ENCODE assay signal across 9 cellular contexts in the genomic region with DNA sequence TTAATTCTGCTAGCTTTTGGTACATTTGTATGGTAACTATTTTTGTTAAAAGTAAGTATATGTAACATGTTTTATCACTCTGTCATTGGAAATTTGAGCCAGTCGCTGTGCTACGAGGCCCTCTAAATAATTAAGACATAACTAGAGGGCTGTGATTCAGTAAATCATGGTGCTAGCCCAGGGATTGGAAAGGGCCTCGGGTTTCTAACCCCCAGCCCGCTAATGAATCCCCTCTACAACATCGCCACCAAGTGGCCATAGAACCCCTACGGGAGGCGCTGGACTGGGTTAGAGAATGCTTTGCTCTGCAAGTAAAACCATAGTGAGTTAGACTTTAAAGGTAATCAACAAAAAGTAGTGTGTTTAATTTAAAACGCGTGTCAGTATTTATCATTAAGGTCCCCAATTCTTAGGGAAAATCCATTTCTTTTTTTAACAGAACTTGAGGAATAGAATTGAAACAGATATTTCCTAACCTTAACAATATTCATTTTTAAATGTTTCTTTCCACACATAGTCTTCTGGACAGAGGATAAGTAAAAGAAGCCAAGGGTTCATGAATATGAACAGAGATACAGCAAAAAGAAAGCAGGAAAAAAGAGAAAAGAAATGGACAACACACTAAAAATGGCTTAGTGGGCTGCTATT.
DNase-seq lines count a peak whose midpoint lies in the region; ATAC-seq and TF ChIP-seq lines count a peak whose summit lies in the region.
"Had no signal": no experiment of that assay in that cellular context is flagged by ENCODE, and none has a peak within 500 bp of the region (broad histone marks: within the 10 kb centered on the region; RNA-seq: fewer than 3 reads in every experiment).

No MANE protein-coding gene starts in this region.

- DNase-seq in ELF-1 (ENCODE audit: low read depth, low spot score) (peak; percentile 85), NCI-H1694 (lab: John Stamatoyannopoulos, UW) (peak; percentile 7), chondrocyte (ENCODE audit: low spot score) (no peak), coronary artery (ENCODE audit: low spot score) (no peak), SKM-1 (lab: John Stamatoyannopoulos, UW; ENCODE audit: unreplicated experiment) (no peak)
- no peak for DNase-seq in stimulated activated CD4-positive, alpha-beta T cell treated with anti-CD3 and anti-CD28 coated beads, Interleukin-1b, Interleukin-23, amount 100 ng/mL, for 48 hours
- DNase-seq: activated CD4-positive, alpha-beta T cell treated with anti-CD3 and anti-CD28 coated beads, Interleukin-2, amount 50 U/mL, for 1 hour had no signal

- H3K4me3 Mint-ChIP-seq in chondrocyte (ENCODE audit: unreplicated experiment) (no peak overlapping the region), nephron (no peak overlapping the region)

- no peak overlapping the region for H3K4me3 ChIP-seq in coronary artery

- no peak for ATAC-seq in GM19328 (IDR thresholded peaks at IDR 0.05; ENCODE audit: unreplicated experiment)

- peaks cover 2% of the 10 kb centered on the region for H3K4me1 Mint-ChIP-seq in chondrocyte (ENCODE audit: low read depth)
- peaks cover 12% of the 10 kb centered on the region for H3K4me1 Mint-ChIP-seq in nephron

- H3K9me3 Mint-ChIP-seq in chondrocyte (ENCODE audit: low read depth), result no peaks in the 10 kb centered on the region
- no peaks in the 10 kb centered on the region for H3K9me3 Mint-ChIP-seq in nephron

- H3K27me3 Mint-ChIP-seq in chondrocyte (ENCODE audit: low read depth) (no peaks in the 10 kb centered on the region), nephron (ENCODE audit: low read depth) (no peaks in the 10 kb centered on the region)

- TF ChIP-seq CTCF in chondrocyte (IDR thresholded peaks at IDR 0.05), result peak; percentile 94
- peak; percentile 78 to 95 (median 80) for TF ChIP-seq CTCF in nephron (IDR thresholded peaks at IDR 0.05; ENCODE audit: unreplicated experiment in 3 of 3)
- TF ChIP-seq CTCF in coronary artery (IDR thresholded peaks at IDR 0.05), result no peak

- H3K27ac Mint-ChIP-seq in chondrocyte (ENCODE audit: unreplicated experiment) (no peak overlapping the region), nephron (peak overlapping the region; percentile 2 to 82 (median 57))

- H3K36me3 Mint-ChIP-seq in chondrocyte (ENCODE audit: low read depth) (no peaks in the 10 kb centered on the region), nephron (ENCODE audit: low read depth) (no peaks in the 10 kb centered on the region)

- no peak overlapping the region for H3K27ac ChIP-seq in coronary artery

Comparison
In these comparisons a context has a peak if more than half of its experiments do, and no peak if none do; other contexts are left out.
1. DNase-seq: peak in ELF-1 (single experiment) and NCI-H1694 (single experiment); none in chondrocyte (single experiment), coronary artery (single experiment), SKM-1 (single experiment) and stimulated activated CD4-positive, alpha-beta T cell treated with anti-CD3 and anti-CD28 coated beads, Interleukin-1b, Interleukin-23, amount 100 ng/mL, for 48 hours (single experiment).